In the genomic region with DNA sequence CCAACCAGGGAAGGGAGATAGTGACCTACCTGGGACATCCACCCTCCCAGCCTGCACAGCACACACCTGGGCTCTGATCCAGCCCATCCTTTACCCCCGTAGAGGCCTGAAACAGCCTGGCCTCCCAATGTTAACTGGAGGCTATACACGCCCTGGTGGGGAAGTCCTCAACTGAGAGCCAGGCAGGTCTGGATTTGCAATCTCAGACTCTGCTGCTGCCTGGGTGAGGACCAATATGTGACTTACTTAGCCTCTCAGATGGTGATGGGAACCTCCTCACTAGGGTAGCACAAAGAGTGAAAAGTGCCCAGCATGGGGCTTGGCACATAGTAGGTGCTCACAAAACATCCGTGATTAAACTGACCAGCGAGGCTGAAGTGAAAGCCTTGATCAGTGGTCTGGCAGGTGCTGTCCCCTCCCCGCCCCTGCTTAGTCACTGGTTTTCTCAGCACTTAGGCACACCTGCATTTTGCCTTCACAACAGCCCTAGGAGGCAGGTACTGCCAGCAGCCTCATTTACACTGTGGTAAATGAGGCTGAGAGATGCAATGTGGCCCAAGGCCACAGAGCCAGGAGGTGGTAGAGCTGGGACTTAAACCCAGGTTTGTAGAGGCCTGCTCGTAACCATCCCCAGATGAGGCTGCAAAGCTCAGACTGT, we compare ENCODE assay signal across 17 cellular contexts. TPM values are rescaled to one million over a fixed set of nuclear protein-coding genes. Genes with fewer than 3 reads are reported as not detected.
DNase-seq lines count a peak whose midpoint lies in the region; ATAC-seq and TF ChIP-seq lines count a peak whose summit lies in the region.
"Had no signal": no experiment of that assay in that cellular context is flagged by ENCODE, and none has a peak within 500 bp of the region (broad histone marks: within the 10 kb centered on the region; RNA-seq: fewer than 3 reads in every experiment).

No MANE protein-coding gene starts in this region.

- no peak overlapping the region for H3K4me3 Mint-ChIP-seq in CD14-positive monocyte

- peak; percentile 50 for ATAC-seq in esophagus mucosa
- ATAC-seq in GM18498 (IDR thresholded peaks at IDR 0.05; ENCODE audit: unreplicated experiment) = no peak
- ATAC-seq: gastroesophageal sphincter had no signal

- no peaks in the 10 kb centered on the region for H3K9me3 Mint-ChIP-seq in CD14-positive monocyte

- intact Hi-C loops in CD14-positive monocyte (cut with micrococcal nuclease) = no loop called here

- TF ChIP-seq CTCF in CD14-positive monocyte (IDR thresholded peaks at IDR 0.05) (no peak), RWPE1 (conservative IDR thresholded peaks at IDR 0.05; ENCODE audit: low read depth) (no peak)

- H3K27ac Mint-ChIP-seq in CD14-positive monocyte = peak overlapping the region in 4 of 7 donors; percentile 44 to 78 (median 54)

- POLR2A ChIA-PET in RWPE1 (lab: Yijun Ruan, JAX; ENCODE audit: low non-redundant PET) = interaction anchor here (0.5 kb wide), 1 partner anchor 11 kb away, joined by 4 read pairs; no protein-coding TSS in a partner anchor

- CTCF ChIA-PET in RWPE1 (lab: Yijun Ruan, JAX) = interaction anchor here (0.5 to 3.7 kb wide), 6 partner anchors 21 to 162 kb away, joined by 3 to 29 read pairs (median 4); no protein-coding TSS in a partner anchor

- DNase-seq in CD14-positive monocyte (ENCODE audit: low spot score) = no peak
- DNase-seq in RWPE1 (ENCODE audit: low spot score) = no peak
- DNase-seq in DMS79 treated with DMSO at 0.1 percent for 48 hours (lab: John Stamatoyannopoulos, UW) = no peak
- DNase-seq in 8988T = no peak
- DNase-seq in ecto neural progenitor cell (ENCODE audit: low spot score) = no peak
- DNase-seq: activated effector memory CD4-positive, alpha-beta T cell treated with Interleukin-2 at 50 U/mL for 16 hours; amniotic stem cell; BE2C; DMS 273 treated with DMSO at 0.1 percent for 48 hours; NCI-H1417; PC-9; stimulated activated naive CD4-positive, alpha-beta T cell treated with Interleukin-2 at 50 U/mL for 16 hours had no signal

- peak overlapping the region; percentile 98 for H3K27ac ChIP-seq in RWPE1
- peak overlapping the region in 15 of 21 experiments; percentile 17 to 96 (median 52) for H3K27ac ChIP-seq in skin epidermis
- H3K27ac ChIP-seq: PC-9, SK-N-MC had no signal

- peaks cover 55 to 78% of the 10 kb centered on the region in 2 donors for H3K36me3 Mint-ChIP-seq in CD14-positive monocyte

- no peak overlapping the region for H3K4me3 ChIP-seq in skin epidermis
- H3K4me3 ChIP-seq: gastroesophageal sphincter, PC-9, SK-N-MC had no signal

- peaks cover 0 to 2% (median 0%) of the 10 kb centered on the region in 3 donors for H3K27me3 Mint-ChIP-seq in CD14-positive monocyte (ENCODE audit: low read depth in 3 of 3)

- peaks cover 40% of the 10 kb centered on the region for H3K4me1 Mint-ChIP-seq in CD14-positive monocyte

RNA-seq across cellular contexts. Expression of a gene that starts 12.4 kb away (rescaled TPM):
- 10 to 100 TPM; 19.6 to 25.2 TPM for polyA plus RNA-seq in CD14-positive monocyte
- 27.0 TPM for total RNA-seq in esophagus mucosa

RNA-seq across cellular contexts. Expression of a gene that starts 28.2 kb away (rescaled TPM):
- polyA plus RNA-seq in CD14-positive monocyte = 10 to 100 TPM; 62.2 to 95.5 TPM
- total RNA-seq in esophagus mucosa = 75.6 TPM

RNA-seq across cellular contexts. Expression of a gene that starts 49.5 kb away (rescaled TPM):
- 10 to 100 TPM; 52.4 to 80.8 TPM for polyA plus RNA-seq in CD14-positive monocyte
- total RNA-seq in esophagus mucosa = 59.8 TPM
